8 cellular contexts compared by ENCODE assay signal in the genomic region with DNA sequence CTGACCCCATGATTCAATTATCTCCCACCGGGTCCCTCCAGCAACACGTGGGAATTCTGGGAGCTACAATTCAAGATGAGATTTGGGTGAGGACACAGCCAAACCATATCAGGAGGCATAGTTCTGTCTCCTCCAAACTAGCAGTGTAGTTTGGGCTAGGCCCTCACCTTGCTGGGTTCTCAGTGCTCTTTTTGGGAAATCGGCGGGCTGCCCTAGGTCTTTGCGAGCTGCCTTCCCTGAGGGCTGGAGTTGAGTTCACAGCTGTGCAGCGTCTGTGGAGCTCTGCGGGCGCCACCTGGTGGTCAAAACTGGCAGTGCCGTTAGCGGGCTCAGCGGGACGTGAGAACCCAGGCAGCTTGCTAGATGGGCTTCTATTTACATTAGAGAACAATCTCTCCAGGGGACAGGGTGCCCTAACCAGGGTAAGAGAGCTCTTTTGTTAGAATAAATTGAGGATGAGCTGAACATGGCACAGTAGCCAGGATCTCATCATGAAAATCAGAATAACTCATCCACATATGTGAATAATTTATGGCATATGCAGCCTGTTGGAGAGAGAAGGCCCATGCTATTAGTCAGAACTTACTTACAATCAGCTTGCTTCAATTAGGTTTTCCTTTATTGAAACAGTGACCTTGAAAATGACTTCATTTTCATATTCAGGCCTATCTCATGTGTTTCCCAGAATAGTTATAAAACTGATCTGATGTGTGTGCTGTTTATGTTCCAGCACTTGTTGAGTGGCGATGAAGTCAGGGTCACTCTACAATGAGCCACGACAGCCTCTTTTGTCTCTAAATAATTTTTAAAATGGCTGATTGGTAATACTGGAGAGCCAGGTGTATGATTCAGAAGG. TPM values are rescaled to one million over a fixed set of nuclear protein-coding genes. Genes with fewer than 3 reads are reported as not detected.
DNase-seq lines count a peak whose midpoint lies in the region; TF ChIP-seq lines count a peak whose summit lies in the region.

No MANE protein-coding gene starts in this region.

- H2BK12ac ChIP-seq in trophoblast cell (ENCODE audit: low read length): no peak overlapping the region

- H3K9me3 ChIP-seq in HEK293 (ENCODE audit: control insufficient read depth, insufficient read depth, low read depth, low read length) (no peaks in the 10 kb centered on the region), MG63 (no peaks in the 10 kb centered on the region), SJCRH30 (replicated peaks) (no peaks in the 10 kb centered on the region), trophoblast cell (ENCODE audit: insufficient read depth, low read depth, low read length) (no peaks in the 10 kb centered on the region)

- POLR2A ChIA-PET in HEK293 (lab: Yijun Ruan, JAX): interaction anchor here (0.6 to 0.8 kb wide), 4 partner anchors 97 to 197 kb away, joined by 3 to 4 read pairs (median 4); no protein-coding TSS in a partner anchor

- H3K27ac Mint-ChIP-seq in type B pancreatic cell: no peak overlapping the region

- H3K4me3 Mint-ChIP-seq in type B pancreatic cell: no peak overlapping the region

- peak; percentile 49 for TF ChIP-seq CTCF in GM12801 (IDR thresholded peaks at IDR 0.05; ENCODE audit: extremely low read depth, insufficient read length)
- peak; percentile 88 for TF ChIP-seq CTCF in HEK293 (tag by site-specific recombination; IDR thresholded peaks at IDR 0.05)
- peak; percentile 99 for TF ChIP-seq CTCF in type B pancreatic cell (conservative IDR thresholded peaks at IDR 0.05)

- no peak overlapping the region for H4K8ac ChIP-seq in trophoblast cell (ENCODE audit: low read depth, low read length)

- H3K79me2 ChIP-seq in trophoblast cell (ENCODE audit: control insufficient read depth, insufficient read depth, low read length, poor library complexity): no peaks in the 10 kb centered on the region

- H3K14ac ChIP-seq in trophoblast cell (ENCODE audit: low read length): no peak overlapping the region

- no peaks in the 10 kb centered on the region for H3K27me3 ChIP-seq in MG63
- no peaks in the 10 kb centered on the region for H3K27me3 ChIP-seq in SJCRH30
- no peaks in the 10 kb centered on the region for H3K27me3 ChIP-seq in trophoblast cell (ENCODE audit: insufficient read depth, low read length)

- H3K4me1 ChIP-seq in HEK293 (ENCODE audit: control insufficient read depth, insufficient read depth, low read length) (no peaks in the 10 kb centered on the region), SJCRH30 (no peaks in the 10 kb centered on the region), trophoblast cell (ENCODE audit: control insufficient read depth in 1 of 2, insufficient read depth in 2 of 2, low read length in 2 of 2) (no peaks in the 10 kb centered on the region)

- H3K4me1 Mint-ChIP-seq in type B pancreatic cell (ENCODE audit: unreplicated experiment): peaks cover 17% of the 10 kb centered on the region

- no peak overlapping the region for H2BK120ac ChIP-seq in trophoblast cell (ENCODE audit: insufficient read depth, low read length, poor library complexity)

- no peak overlapping the region for H3K18ac ChIP-seq in trophoblast cell (ENCODE audit: low read length)

- H3K27ac ChIP-seq in HEK293 (ENCODE audit: extremely low read depth, low read depth, low read length) (no peak overlapping the region), SJCRH30 (no peak overlapping the region), trophoblast cell (ENCODE audit: low read depth, low read length) (no peak overlapping the region)

- DNase-seq in MG63 (peak; percentile 75), SJCRH30 (peak; percentile 85 to 94), activated gamma-delta T cell (lab: John Stamatoyannopoulos, UW) (peak; percentile 67), globus pallidus (ENCODE audit: low spot score) (peak; percentile 75), trophoblast cell (peak; percentile 88 to 96), type B pancreatic cell (ENCODE audit: extremely low spot score, unreplicated experiment) (peak; percentile 92)

- no peak overlapping the region for H3K4ac ChIP-seq in trophoblast cell (ENCODE audit: low read depth, low read length)

- H3K4me3 ChIP-seq in HEK293 (ENCODE audit: low read depth, low read length) (no peak overlapping the region), MG63 (no peak overlapping the region), SJCRH30 (peak overlapping the region; percentile 47), trophoblast cell (ENCODE audit: low read depth, low read length) (no peak overlapping the region)

- no peak overlapping the region for H3K23ac ChIP-seq in trophoblast cell (ENCODE audit: low read length)

- no peak overlapping the region for H4K12ac ChIP-seq in trophoblast cell (ENCODE audit: low read depth, low read length)

- peaks cover 22% of the 10 kb centered on the region for H3K27me3 Mint-ChIP-seq in type B pancreatic cell

- no peak overlapping the region for H3K9ac ChIP-seq in trophoblast cell (ENCODE audit: low read length)

- no peak overlapping the region for H2BK5ac ChIP-seq in trophoblast cell (ENCODE audit: low read depth, low read length, poor library complexity)

- H3K36me3 ChIP-seq in HEK293 (ENCODE audit: control insufficient read depth in 2 of 2, insufficient read depth in 1 of 2, low read length in 2 of 2) (no peaks in the 10 kb centered on the region), MG63 (no peaks in the 10 kb centered on the region), SJCRH30 (no peaks in the 10 kb centered on the region), trophoblast cell (ENCODE audit: control insufficient read depth in 1 of 2, insufficient read depth in 2 of 2, low read length in 2 of 2) (no peaks in the 10 kb centered on the region)

- WGBS in trophoblast cell (ENCODE audit: extremely low coverage, insufficient coverage, insufficient read length): no CpG with 5 or more reads among the region's 14 CpGs

- CTCF ChIA-PET in HEK293 (lab: Yijun Ruan, JAX): interaction anchor here (0.5 to 4.4 kb wide), 70 partner anchors 9 to 1744 kb away, joined by 3 to 64 read pairs (median 4); a partner anchor contains a TSS

- no peak overlapping the region for H2AFZ ChIP-seq in trophoblast cell (ENCODE audit: insufficient read depth, low read length, poor library complexity)

- no peaks in the 10 kb centered on the region for H3K36me3 Mint-ChIP-seq in type B pancreatic cell

- H2AK5ac ChIP-seq in trophoblast cell (ENCODE audit: low read length): no peak overlapping the region

- no peaks in the 10 kb centered on the region for H3K9me3 Mint-ChIP-seq in type B pancreatic cell

- no peak overlapping the region for H4K91ac ChIP-seq in trophoblast cell (ENCODE audit: low read depth, low read length)

- no peaks in the 10 kb centered on the region for H3K79me1 ChIP-seq in trophoblast cell (ENCODE audit: low read length)

- H3K4me2 ChIP-seq in trophoblast cell (ENCODE audit: low read length): peak overlapping the region; percentile 37

TF ChIP-seq in HEK293, 187 proteins besides CTCF, POLR2A, EP300 and RAD21 (continues in another document):
- TF ChIP-seq ZNF521 (tag by site-specific recombination; IDR thresholded peaks at IDR 0.05) (no peak), ZNF561 (tag by site-specific recombination; IDR thresholded peaks at IDR 0.05; ENCODE audit: borderline replicate concordance) (no peak), EGR2 (tag by site-specific recombination; IDR thresholded peaks at IDR 0.05; ENCODE audit: low read depth) (no peak), GLIS1 (tag by site-specific recombination; IDR thresholded peaks at IDR 0.05) (peak; percentile 21; the same call in 1 of the 2 replicates), ZNF791 (tag by site-specific recombination; IDR thresholded peaks at IDR 0.05) (no peak), ZNF621 (tag by site-specific recombination; IDR thresholded peaks at IDR 0.05) (no peak), ZNF660 (tag by site-specific recombination; IDR thresholded peaks at IDR 0.05) (0 out of 2 replicates have a peak, but pooled peaks have one; percentile 29), BCL11B (tag by site-specific recombination; IDR thresholded peaks at IDR 0.05; ENCODE audit: low read depth) (no peak), ZNF341 (tag by site-specific recombination; IDR thresholded peaks at IDR 0.05; ENCODE audit: low read depth) (no peak), ZNF132 (tag by site-specific recombination; IDR thresholded peaks at IDR 0.05; ENCODE audit: borderline replicate concordance) (no peak), ZIC2 (tag by site-specific recombination; IDR thresholded peaks at IDR 0.05) (peak; percentile 62), ZNF16 (tag by site-specific recombination; IDR thresholded peaks at IDR 0.05; ENCODE audit: low read depth) (no peak), ZNF837 (tag by site-specific recombination; IDR thresholded peaks at IDR 0.05) (no peak)
- TF ChIP-seq, protein P1, sequence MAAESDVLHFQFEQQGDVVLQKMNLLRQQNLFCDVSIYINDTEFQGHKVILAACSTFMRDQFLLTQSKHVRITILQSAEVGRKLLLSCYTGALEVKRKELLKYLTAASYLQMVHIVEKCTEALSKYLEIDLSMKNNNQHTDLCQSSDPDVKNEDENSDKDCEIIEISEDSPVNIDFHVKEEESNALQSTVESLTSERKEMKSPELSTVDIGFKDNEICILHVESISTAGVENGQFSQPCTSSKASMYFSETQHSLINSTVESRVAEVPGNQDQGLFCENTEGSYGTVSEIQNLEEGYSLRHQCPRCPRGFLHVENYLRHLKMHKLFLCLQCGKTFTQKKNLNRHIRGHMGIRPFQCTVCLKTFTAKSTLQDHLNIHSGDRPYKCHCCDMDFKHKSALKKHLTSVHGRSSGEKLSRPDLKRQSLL (tag by site-specific recombination; IDR thresholded peaks at IDR 0.05): no peak
- TF ChIP-seq, protein P2, sequence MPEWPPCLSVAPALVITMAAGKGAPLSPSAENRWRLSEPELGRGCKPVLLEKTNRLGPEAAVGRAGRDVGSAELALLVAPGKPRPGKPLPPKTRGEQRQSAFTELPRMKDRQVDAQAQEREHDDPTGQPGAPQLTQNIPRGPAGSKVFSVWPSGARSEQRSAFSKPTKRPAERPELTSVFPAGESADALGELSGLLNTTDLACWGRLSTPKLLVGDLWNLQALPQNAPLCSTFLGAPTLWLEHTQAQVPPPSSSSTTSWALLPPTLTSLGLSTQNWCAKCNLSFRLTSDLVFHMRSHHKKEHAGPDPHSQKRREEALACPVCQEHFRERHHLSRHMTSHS (tag by site-specific recombination; IDR thresholded peaks at IDR 0.05): no peak

RNA-seq across cellular contexts. Expression of a gene that starts 27.4 kb away (rescaled TPM):
- 68.5 and 95.9 TPM in 2 replicates for total RNA-seq in MG63 (2014; rRNA removed; shearing (Covaris generic); ENCODE audit: low replicate concordance)
- 151 and 185 TPM in 2 replicates for total RNA-seq in SJCRH30 (2014; rRNA removed; shearing (Covaris generic))
- polyA plus RNA-seq in trophoblast cell (2013): 43.5 and 45.4 TPM in 2 replicates
- total RNA-seq in type B pancreatic cell (ENCODE audit: low replicate concordance): 38.8 and 48.5 TPM in 2 replicates

Comparison
In these comparisons a context has a peak if more than half of its experiments do, and no peak if none do; other contexts are left out.
1. CTCF ChIP-seq: peak in every context shown above with its lines; median percentile 99 in type B pancreatic cell; 88 in HEK293; 49 in GM12801.